Comparison of ENCODE assay signal across 26 cellular contexts in genomic region chr4:7060346-7061150, GRCh38. TPM values are rescaled to one million over a fixed set of nuclear protein-coding genes. Genes with fewer than 3 reads are reported as not detected.
DNase-seq lines count a peak whose midpoint lies in the region; ATAC-seq and TF ChIP-seq lines count a peak whose summit lies in the region.
"Had no signal": no experiment of that assay in that cellular context is flagged by ENCODE, and none has a peak within 500 bp of the region (broad histone marks: within the 10 kb centered on the region; RNA-seq: fewer than 3 reads in every experiment).

No MANE protein-coding gene starts in this region.

- peaks cover 0 to 99% (median 76%) of the 10 kb centered on the region in 6 donors for H3K36me3 ChIP-seq in spleen
- peaks cover 70% of the 10 kb centered on the region for H3K36me3 ChIP-seq in CD4-positive, alpha-beta memory T cell (ENCODE audit: insufficient read depth, low read length)

- H3K4me1 Mint-ChIP-seq in MCF 10A (ENCODE audit: insufficient read depth, unreplicated experiment) = peaks cover 8% of the 10 kb centered on the region
- H3K4me1 Mint-ChIP-seq in T-cell = peaks cover 15 to 21% (median 21%) of the 10 kb centered on the region in 3 donors
- peaks cover 6 to 27% (median 14%) of the 10 kb centered on the region in 4 donors for H3K4me1 Mint-ChIP-seq in CD4-positive, alpha-beta memory T cell

- 76 to 92% (median 81%) methylated on average over 20 of the region's 20 CpGs for WGBS in spleen, 5 donors

- intact Hi-C loops in MCF 10A (cut with micrococcal nuclease) (no loop called here), spleen (cut with DNase I; ENCODE audit: low total_unique reads) (no loop called here)
- intact Hi-C loops in CD4-positive, alpha-beta memory T cell (cut with micrococcal nuclease) = loop anchor here (10.0 kb wide), 1 partner anchor 874 kb away; the partner anchor contains the start of gene AFAP1

- no peak for ATAC-seq in T-cell (replicated peaks in 1 of 4)
- ATAC-seq: A549; activated T-helper 17 cell treated with anti-CD3 and anti-CD28 coated beads, Interleukin-2, amount 50 U/mL, for 72 hours; gastroesophageal sphincter had no signal

- peaks cover 94% of the 10 kb centered on the region for H3K36me3 Mint-ChIP-seq in MCF 10A (ENCODE audit: insufficient read depth, unreplicated experiment)
- H3K36me3 Mint-ChIP-seq in T-cell = peaks cover 46% of the 10 kb centered on the region
- peaks cover 39 to 77% of the 10 kb centered on the region in 2 donors for H3K36me3 Mint-ChIP-seq in CD4-positive, alpha-beta memory T cell

- no peaks in the 10 kb centered on the region for H3K9me3 ChIP-seq in spleen
- no peaks in the 10 kb centered on the region for H3K9me3 ChIP-seq in CD4-positive, alpha-beta memory T cell (ENCODE audit: control insufficient read depth in 1 of 2, low read length in 2 of 2)
- H3K9me3 ChIP-seq: A549, gastroesophageal sphincter, stomach, tibial nerve had no signal

- no peak for TF ChIP-seq POLR2A in spleen (IDR thresholded peaks at IDR 0.05)

- TSS peak; percentile 12 for BruUV-seq in MCF 10A (replicated peaks; lab: Mats Ljungman, UMichigan)

- no peak for TF ChIP-seq CTCF in MCF 10A (IDR thresholded peaks at IDR 0.05; ENCODE audit: unreplicated experiment)
- TF ChIP-seq CTCF in spleen (IDR thresholded peaks at IDR 0.05 in 8 of 11, conservative IDR thresholded peaks at IDR 0.05 in 3 of 11) = no peak

- H3K27ac Mint-ChIP-seq in MCF 10A (ENCODE audit: low read depth, unreplicated experiment) (peak overlapping the region; percentile 14), T-cell (no peak overlapping the region)
- H3K27ac Mint-ChIP-seq in CD4-positive, alpha-beta memory T cell = peak overlapping the region in 1 of 7 donors; percentile 48
- H3K27ac Mint-ChIP-seq: activated T-helper 17 cell treated with anti-CD3 and anti-CD28 coated beads, Interleukin-2, amount 50 U/mL, for 72 hours had no signal

- no peak overlapping the region for H3K4me3 Mint-ChIP-seq in MCF 10A (ENCODE audit: unreplicated experiment)
- no peak overlapping the region for H3K4me3 Mint-ChIP-seq in T-cell
- H3K4me3 Mint-ChIP-seq in CD4-positive, alpha-beta memory T cell = no peak overlapping the region
- H3K4me3 Mint-ChIP-seq: activated B cell treated with CpG ODN at 0.5 μM for 24 hours; activated T-helper 17 cell treated with anti-CD3 and anti-CD28 coated beads, Interleukin-2, amount 50 U/mL, for 72 hours; central memory CD8-positive, alpha-beta T cell had no signal

- H3K4me3 ChIP-seq in spleen = no peak overlapping the region
- no peak overlapping the region for H3K4me3 ChIP-seq in CD4-positive, alpha-beta memory T cell (ENCODE audit: low read length in 2 of 2)
- H3K4me3 ChIP-seq: A549, gastroesophageal sphincter, stomach, tibial nerve had no signal

- peaks cover 9 to 88% (median 38%) of the 10 kb centered on the region in 6 donors for H3K4me1 ChIP-seq in spleen
- peaks cover 17% of the 10 kb centered on the region for H3K4me1 ChIP-seq in CD4-positive, alpha-beta memory T cell (ENCODE audit: insufficient read depth, low read length)
- H3K4me1 ChIP-seq: A549 had no signal

- H3K9me3 Mint-ChIP-seq in MCF 10A (ENCODE audit: unreplicated experiment) (no peaks in the 10 kb centered on the region), T-cell (no peaks in the 10 kb centered on the region)
- H3K9me3 Mint-ChIP-seq in CD4-positive, alpha-beta memory T cell = no peaks in the 10 kb centered on the region
- H3K9me3 Mint-ChIP-seq: activated B cell treated with CpG ODN at 0.5 μM for 24 hours; activated T-helper 17 cell treated with anti-CD3 and anti-CD28 coated beads, Interleukin-2, amount 50 U/mL, for 72 hours; central memory CD8-positive, alpha-beta T cell had no signal

- POLR2A ChIA-PET in MCF 10A (lab: Yijun Ruan, JAX) = interaction anchor here (0.7 to 1.8 kb wide), 3 partner anchors 7 to 148 kb away, joined by 3 to 7 read pairs (median 6); partner anchors contain the start of genes GRPEL1 and TADA2B
- POLR2A ChIA-PET in T-cell (lab: Charles Lee) = interaction anchor here in 1 of 2 donors (0.6 to 0.7 kb wide), 2 partner anchors 287 to 989 kb away, joined by 3 to 4 read pairs; no protein-coding TSS in a partner anchor
- POLR2A ChIA-PET in CD4-positive, alpha-beta memory T cell (lab: Charles Lee; ENCODE audit: partially characterized antibody) = interaction anchor here (0.8 kb wide), 1 partner anchor 151 kb away, joined by 3 read pairs; the partner anchor contains the start of gene TBC1D14

- H3K27ac ChIP-seq in spleen = peak overlapping the region in 5 of 8 donors; percentile 44 to 74 (median 66)
- H3K27ac ChIP-seq in CD4-positive, alpha-beta memory T cell (ENCODE audit: low read depth, low read length) = no peak overlapping the region
- H3K27ac ChIP-seq: A549, gastroesophageal sphincter, tibial nerve had no signal

- peak; percentile 39 for DNase-seq in activated effector memory CD4-positive, alpha-beta T cell treated with anti-CD3 and anti-CD28 coated beads, Interleukin-2, amount 50 U/mL, for 16 hours
- DNase-seq in activated effector memory CD4-positive, alpha-beta T cell treated with Interleukin-2 at 50 U/mL for 16 hours = no peak
- DNase-seq in NOMO-1 (lab: John Stamatoyannopoulos, UW; ENCODE audit: unreplicated experiment in 2 of 2) (peak; percentile 34 to 74), MCF 10A (ENCODE audit: unreplicated experiment) (no peak), spleen (no peak), T-cell (no peak), cerebellar cortex (ENCODE audit: low spot score) (no peak)
- DNase-seq in CD4-positive, alpha-beta memory T cell = no peak
- DNase-seq: activated B cell treated with CpG ODN at 0.5 μM for 24 hours; activated CD4-positive, alpha-beta T cell treated with anti-CD3 and anti-CD28 coated beads, Interleukin-2, amount 50 U/mL, for 4 hours; GDM1; GOT3; hippocampal formation; mesendoderm; NCI-H1417 treated with DMSO at 0.1 percent for 48 hours; NCI-H2081 treated with DMSO at 0.1 percent for 48 hours; NCI-H345; nucleus accumbens; OCI-M1; stomach; T-helper 9 cell had no signal

- H3K27me3 Mint-ChIP-seq in MCF 10A (ENCODE audit: insufficient read depth, unreplicated experiment) (no peaks in the 10 kb centered on the region), T-cell (no peaks in the 10 kb centered on the region)
- no peaks in the 10 kb centered on the region for H3K27me3 Mint-ChIP-seq in CD4-positive, alpha-beta memory T cell
- H3K27me3 Mint-ChIP-seq: activated B cell treated with CpG ODN at 0.5 μM for 24 hours; activated T-helper 17 cell treated with anti-CD3 and anti-CD28 coated beads, Interleukin-2, amount 50 U/mL, for 72 hours; central memory CD8-positive, alpha-beta T cell had no signal

- CTCF ChIA-PET in MCF 10A (lab: Yijun Ruan, JAX) (interaction anchor here (0.8 to 13.0 kb wide), 4 partner anchors 9 to 177 kb away, joined by 3 to 98 read pairs (median 4); partner anchors contain the start of gene TADA2B), T-cell (lab: Charles Lee) (no interaction called here)
- CTCF ChIA-PET in CD4-positive, alpha-beta memory T cell (lab: Charles Lee; ENCODE audit: partially characterized antibody) = interaction anchor here (4.7 kb wide), 1 partner anchor 16 kb away, joined by 24 read pairs; the partner anchor contains the start of gene TADA2B

- no peaks in the 10 kb centered on the region for H3K27me3 ChIP-seq in spleen (replicated peaks in 1 of 7)
- no peaks in the 10 kb centered on the region for H3K27me3 ChIP-seq in CD4-positive, alpha-beta memory T cell (ENCODE audit: insufficient read depth, low read length)
- H3K27me3 ChIP-seq: gastroesophageal sphincter, stomach, tibial nerve had no signal

RNA-seq across cellular contexts. Expression of gene GRPEL1, which starts 7.3 kb away (rescaled TPM):
- 73.0 and 82.9 TPM in 2 replicates for total RNA-seq in MCF 10A (2022)
- total RNA-seq in spleen = 10 to 100 TPM; 21.3 to 42.7 (median 32.7) TPM
- polyA plus RNA-seq in spleen = 10 to 100 TPM; 17.6 to 29.6 (median 23.8) TPM
- total RNA-seq in T-cell = 10 to 100 TPM; 29.9 to 54.6 (median 36.8) TPM
- total RNA-seq in CD4-positive, alpha-beta memory T cell = 10 to 100 TPM; 35.3 to 36.0 TPM
- polyA plus RNA-seq in CD4-positive, alpha-beta memory T cell = 10 to 100 TPM; 57.7 to 77.2 TPM

RNA-seq across cellular contexts. Expression of gene TADA2B, which starts 17.4 kb away (rescaled TPM):
- total RNA-seq in MCF 10A (2022) (29.5 and 31.8 TPM in 2 replicates), spleen (10 to 100 TPM; 22.6 to 32.2 (median 27.1) TPM), T-cell (10 to 100 TPM; 36.6 to 44.8 (median 42.3) TPM)
- polyA plus RNA-seq in spleen = 10 to 100 TPM in 2 of 3 donors, 1 to 10 TPM in 1; 9.9 to 15.6 (median 10.8) TPM
- total RNA-seq in CD4-positive, alpha-beta memory T cell = 10 to 100 TPM; 46.4 to 49.0 TPM
- 1 to 10 TPM; 2.8 to 4.7 TPM for polyA plus RNA-seq in CD4-positive, alpha-beta memory T cell

Comparison
In these comparisons a context has a peak if more than half of its experiments do, and no peak if none do; other contexts are left out.
1. DNase-seq: peak in activated effector memory CD4-positive, alpha-beta T cell treated with anti-CD3 and anti-CD28 coated beads, Interleukin-2, amount 50 U/mL, for 16 hours (single experiment) and NOMO-1 (2 of 2); none in activated effector memory CD4-positive, alpha-beta T cell treated with Interleukin-2 at 50 U/mL for 16 hours (single experiment), MCF 10A (single experiment), spleen (single experiment), T-cell (0 of 34), cerebellar cortex (single experiment) and CD4-positive, alpha-beta memory T cell (0 of 5).
2. CTCF ChIA-PET loops: an anchor here in MCF 10A (0.8 to 13.0 kb wide) and CD4-positive, alpha-beta memory T cell (4.7 kb wide); none called in T-cell.